ENCODE assay signal across 26 cellular contexts in genomic region chr6:48134246-48134645, GRCh38. TPM values are rescaled to one million over a fixed set of nuclear protein-coding genes. Genes with fewer than 3 reads are reported as not detected.
"Had no signal": no experiment of that assay in that cellular context is flagged by ENCODE, and none has a peak within 500 bp of the region (broad histone marks: within the 10 kb centered on the region; RNA-seq: fewer than 3 reads in every experiment).

No MANE protein-coding gene starts in this region.

- H3K9me3 Mint-ChIP-seq: activated naive CD8-positive, alpha-beta T cell treated with anti-CD3 and anti-CD28 coated beads for 36 hours; activated T-cell treated with anti-CD3 and anti-CD28 coated beads, Interleukin-2, amount 50 U/mL, for 4 hours; activated T-helper 2 cell treated with anti-CD3 and anti-CD28 coated beads, Interferon-gamma antibody, Interleukin-2, Interleukin-4, amounts not matched to agents 10 μg/mL and 5 μg/mL and 100 μg/mL, durations not matched to agents 14 hours and 24 hours and 36 hours; endodermal cell; stimulated activated naive CD8-positive, alpha-beta T cell treated with anti-CD3 and anti-CD28 coated beads, Interleukin-15, Interleukin-2, amounts not matched to agents 100 ng/mL and 50 ng/mL, for 24 hours had no signal

- H3K4me1 ChIP-seq: heart right ventricle, prostate gland, right atrium auricular region, tibial artery had no signal

- H3K36me3 ChIP-seq: esophagus squamous epithelium, heart right ventricle, neutrophil, ovary, prostate gland, right atrium auricular region, tibial artery had no signal

- H3K27me3 Mint-ChIP-seq: activated naive CD8-positive, alpha-beta T cell treated with anti-CD3 and anti-CD28 coated beads for 36 hours; natural killer cell treated with Interleukin-12 subunit alpha and Interleukin-12 subunit beta and Interleukin-15 and Interleukin-18, amount 100 ng/mL, for 72 hours; stimulated activated naive CD8-positive, alpha-beta T cell treated with anti-CD3 and anti-CD28 coated beads, Interleukin-15, Interleukin-2, amounts not matched to agents 100 ng/mL and 50 ng/mL, for 24 hours had no signal

- H3K27me3 ChIP-seq: esophagus squamous epithelium, heart right ventricle, neutrophil, ovary, right atrium auricular region, tibial artery had no signal

- H3K4me3 Mint-ChIP-seq: activated naive CD8-positive, alpha-beta T cell treated with anti-CD3 and anti-CD28 coated beads for 36 hours; activated T-cell treated with anti-CD3 and anti-CD28 coated beads, Interleukin-2, amount 50 U/mL, for 4 hours; endodermal cell; natural killer cell treated with Interleukin-12 subunit alpha and Interleukin-12 subunit beta and Interleukin-15 and Interleukin-18, amount 100 ng/mL, for 72 hours; stimulated activated naive CD8-positive, alpha-beta T cell treated with anti-CD3 and anti-CD28 coated beads, Interleukin-15, Interleukin-2, amounts not matched to agents 100 ng/mL and 50 ng/mL, for 24 hours had no signal

- H3K27ac Mint-ChIP-seq: activated naive CD8-positive, alpha-beta T cell treated with anti-CD3 and anti-CD28 coated beads for 36 hours; activated T-helper 2 cell treated with anti-CD3 and anti-CD28 coated beads, Interferon-gamma antibody, Interleukin-2, Interleukin-4, amounts not matched to agents 10 μg/mL and 5 μg/mL and 100 μg/mL, durations not matched to agents 14 hours and 24 hours and 36 hours; endodermal cell; natural killer cell treated with Interleukin-12 subunit alpha and Interleukin-12 subunit beta and Interleukin-15 and Interleukin-18, amount 100 ng/mL, for 72 hours; stimulated activated naive CD8-positive, alpha-beta T cell treated with anti-CD3 and anti-CD28 coated beads, Interleukin-15, Interleukin-2, amounts not matched to agents 100 ng/mL and 50 ng/mL, for 24 hours had no signal

- DNase-seq: activated CD4-positive, alpha-beta T cell treated with anti-CD3 and anti-CD28 coated beads, Interleukin-2, amount 50 U/mL, for 4 hours; activated CD8-positive, alpha-beta memory T cell treated with anti-CD3 and anti-CD28 coated beads for 24 hours; activated CD8-positive, alpha-beta memory T cell treated with anti-CD3 and anti-CD28 coated beads, Interleukin-2, amount 50 U/mL, for 4 hours; activated naive CD4-positive, alpha-beta T cell; activated naive CD8-positive, alpha-beta T cell treated with anti-CD3 and anti-CD28 coated beads for 36 hours; activated T-cell treated with anti-CD3 and anti-CD28 coated beads, Interleukin-2, amount 50 U/mL, for 4 hours; amniotic stem cell; cerebellar nuclear complex; esophagus squamous epithelium; heart right ventricle; kidney; ovary; stimulated activated CD4-positive, alpha-beta T cell treated with anti-CD3 and anti-CD28 coated beads, Interleukin-1b, Interleukin-23, amount 100 ng/mL, for 48 hours; substantia nigra; T-helper 1 cell; tibial artery had no signal

- H3K4me1 Mint-ChIP-seq: activated naive CD8-positive, alpha-beta T cell treated with anti-CD3 and anti-CD28 coated beads for 36 hours had no signal

- H3K9me3 ChIP-seq: esophagus squamous epithelium, heart right ventricle, neutrophil, ovary, prostate gland, right atrium auricular region, tibial artery had no signal

- H3K36me3 Mint-ChIP-seq: activated naive CD8-positive, alpha-beta T cell treated with anti-CD3 and anti-CD28 coated beads for 36 hours; natural killer cell treated with Interleukin-12 subunit alpha and Interleukin-12 subunit beta and Interleukin-15 and Interleukin-18, amount 100 ng/mL, for 72 hours had no signal

- H3K4me3 ChIP-seq: coronary artery, esophagus squamous epithelium, heart right ventricle, lung, ovary, prostate gland, right atrium auricular region, tibial artery had no signal

- H3K27ac ChIP-seq: coronary artery, esophagus squamous epithelium, heart right ventricle, neutrophil, ovary, prostate gland, right atrium auricular region, tibial artery had no signal

- ATAC-seq: activated T-cell treated with anti-CD3 and anti-CD28 coated beads, Interleukin-2, amount 50 U/mL, for 4 hours; heart right ventricle; left lobe of liver; natural killer cell treated with Interleukin-12 subunit alpha and Interleukin-12 subunit beta and Interleukin-15 and Interleukin-18, amount 100 ng/mL, for 72 hours had no signal

RNA-seq across cellular contexts. Expression of gene PTCHD4, which starts 23.2 kb away (rescaled TPM):
- total RNA-seq: activated naive CD8-positive, alpha-beta T cell treated with anti-CD3 and anti-CD28 coated beads for 36 hours; activated T-cell treated with anti-CD3 and anti-CD28 coated beads, Interleukin-2, amount 50 U/mL, for 4 hours; activated T-helper 2 cell treated with anti-CD3 and anti-CD28 coated beads, Interferon-gamma antibody, Interleukin-2, Interleukin-4, amounts not matched to agents 10 μg/mL and 5 μg/mL and 100 μg/mL, durations not matched to agents 14 hours and 24 hours and 36 hours; natural killer cell treated with Interleukin-12 subunit alpha and Interleukin-12 subunit beta and Interleukin-15 and Interleukin-18, amount 100 ng/mL, for 72 hours had no signal
